1 cellular context compared by ENCODE assay signal in genomic region chr15:62770752-62771151, GRCh38.
A peak's percentile ranks its signal among the peaks of the same experiment; 100 is the strongest.
TF ChIP-seq lines count a peak whose summit lies in the region.

No MANE protein-coding gene starts in this region.

TF ChIP-seq in IMR-90, 13 proteins besides CTCF, POLR2A, EP300 and RAD21 (continued from another document):
- TF ChIP-seq ELK1 (IDR thresholded peaks at IDR 0.05; ENCODE audit: borderline replicate concordance, low read depth, low read length): no peak
- peak; percentile 53; the same call in 1 of the 2 replicates for TF ChIP-seq MAZ (IDR thresholded peaks at IDR 0.05; ENCODE audit: borderline replicate concordance, low read depth, low read length)
- peak; percentile 88 for TF ChIP-seq BHLHE40 (IDR thresholded peaks at IDR 0.05; ENCODE audit: low read depth, low read length)
